ENCODE assay signal across 7 cellular contexts in genomic region chr7:128869138-128869943, GRCh38. TPM values are rescaled to one million over a fixed set of nuclear protein-coding genes. Genes with fewer than 3 reads are reported as not detected.
DNase-seq lines count a peak whose midpoint lies in the region; ATAC-seq and TF ChIP-seq lines count a peak whose summit lies in the region.

No MANE protein-coding gene starts in this region.

- H3K4me3 ChIP-seq in OCI-LY1 (ENCODE audit: low read depth, low read length, poor library complexity, severe bottlenecking): peak overlapping the region; percentile 55
- H3K4me3 ChIP-seq in prostate gland: peak overlapping the region; percentile 46

- H3K4me1 ChIP-seq in OCI-LY1 (ENCODE audit: insufficient read depth, low read length, severe bottlenecking): peaks cover 15% of the 10 kb centered on the region
- H3K4me1 ChIP-seq in prostate gland (replicated peaks): peaks cover 3% of the 10 kb centered on the region

- H3K9me3 ChIP-seq in OCI-LY1 (ENCODE audit: low read length) (no peaks in the 10 kb centered on the region), prostate gland (no peaks in the 10 kb centered on the region)

- peak overlapping the region; percentile 62 for H3K4me2 ChIP-seq in OCI-LY1 (ENCODE audit: low read length)

- in situ Hi-C loops in GM13976 (cut with MboI; ENCODE audit: low sequenced_read_pairs, unreplicated experiment): no loop called here

- H3K27me3 ChIP-seq in OCI-LY1 (ENCODE audit: insufficient read depth, low read length): peaks cover 5% of the 10 kb centered on the region; the same call in 1 of the 2 replicates
- no peaks in the 10 kb centered on the region for H3K27me3 ChIP-seq in prostate gland (replicated peaks; ENCODE audit: insufficient read depth)

- peaks cover 6 to 7% of the 10 kb centered on the region in 2 donors for H3K36me3 Mint-ChIP-seq in activated naive CD4-positive, alpha-beta T cell treated with anti-CD3 and anti-CD28 coated beads, Interleukin-2, amount 50 U/mL, for 72 hours

- H2AFZ ChIP-seq in OCI-LY1 (ENCODE audit: low read length): no peak overlapping the region

- no peak overlapping the region for H3K27ac Mint-ChIP-seq in activated naive CD4-positive, alpha-beta T cell treated with anti-CD3 and anti-CD28 coated beads, Interleukin-2, amount 50 U/mL, for 72 hours

- H3K27ac ChIP-seq in OCI-LY1 (ENCODE audit: low read depth, low read length, poor library complexity, severe bottlenecking) (no peak overlapping the region), prostate gland (peak overlapping the region in 1 of 2 donors; percentile 14)

- 0% methylated on average over 44 of the region's 86 CpGs for WGBS in prostate gland

- H3K79me2 ChIP-seq in OCI-LY1 (ENCODE audit: insufficient read depth, low read length): no peaks in the 10 kb centered on the region

- H3K36me3 ChIP-seq in OCI-LY1 (ENCODE audit: insufficient read depth, low read length) (peaks cover 25% of the 10 kb centered on the region), prostate gland (no peaks in the 10 kb centered on the region)

- H3F3A ChIP-seq in OCI-LY1 (ENCODE audit: insufficient read depth, low read length): no peaks in the 10 kb centered on the region

- no peaks in the 10 kb centered on the region for H3K9me2 ChIP-seq in OCI-LY1 (ENCODE audit: low read depth, low read length)

- no peak for TF ChIP-seq CTCF in GM13976 (IDR thresholded peaks at IDR 0.05; ENCODE audit: borderline replicate concordance, control extremely low read depth, extremely low read depth, insufficient read depth, missing control alignments)
- TF ChIP-seq CTCF in OCI-LY1 (IDR thresholded peaks at IDR 0.05; ENCODE audit: low read length): no peak
- TF ChIP-seq CTCF in prostate gland (IDR thresholded peaks at IDR 0.05): peak in 1 of 4 experiments; percentile 34

- DNase-seq in GM13976 (ENCODE audit: low spot score) (peak; percentile 81), left cardiac atrium (peak; percentile 70), prostate gland (ENCODE audit: low spot score) (peak; percentile 43)
- peak in 1 of 2 donors; percentile 52 for DNase-seq in activated naive CD4-positive, alpha-beta T cell treated with anti-CD3 and anti-CD28 coated beads, Interleukin-2, amount 50 U/mL, for 72 hours (ENCODE audit: low spot score in 2 of 2)

- no peak for TF ChIP-seq POLR2A in prostate gland (IDR thresholded peaks at IDR 0.05)

- H3K9ac ChIP-seq in OCI-LY1 (ENCODE audit: low read length): peak overlapping the region; percentile 12; the same call in 1 of the 2 replicates

- H3K9me3 Mint-ChIP-seq in activated naive CD4-positive, alpha-beta T cell treated with anti-CD3 and anti-CD28 coated beads, Interleukin-2, amount 50 U/mL, for 72 hours: no peaks in the 10 kb centered on the region

- H4K20me1 ChIP-seq in OCI-LY1 (ENCODE audit: insufficient read depth, low read length): no peaks in the 10 kb centered on the region

- intact Hi-C loops in left cardiac atrium (cut with DNase I) (no loop called here), prostate gland (cut with DNase I) (loop anchor here (5.0 kb wide), 1 partner anchor 262 kb away; no protein-coding TSS in a partner anchor)

- ATAC-seq in HG02759 (IDR thresholded peaks at IDR 0.05; ENCODE audit: unreplicated experiment) (peak; percentile 85), left cardiac atrium (peak; percentile 76 to 86), GM18873 (IDR thresholded peaks at IDR 0.05; ENCODE audit: low FRiP score, unreplicated experiment) (no peak)
- ATAC-seq in activated naive CD4-positive, alpha-beta T cell treated with anti-CD3 and anti-CD28 coated beads, Interleukin-2, amount 50 U/mL, for 72 hours: peak; percentile 85 to 89

RNA-seq across cellular contexts. Expression of gene ATP6V1F, which starts 6.7 kb away (rescaled TPM):
- total RNA-seq in activated naive CD4-positive, alpha-beta T cell treated with anti-CD3 and anti-CD28 coated beads, Interleukin-2, amount 50 U/mL, for 72 hours: 100 to 1,000 TPM; 104 to 113 TPM
- total RNA-seq in left cardiac atrium (100 to 1,000 TPM; 117 to 119 TPM), prostate gland (100 to 1,000 TPM; 116 to 118 TPM)

RNA-seq across cellular contexts. Expression of gene FLNC, which starts 39.1 kb away (rescaled TPM):
- total RNA-seq in activated naive CD4-positive, alpha-beta T cell treated with anti-CD3 and anti-CD28 coated beads, Interleukin-2, amount 50 U/mL, for 72 hours: under 1 TPM; 0.02 to 0.14 TPM
- total RNA-seq in left cardiac atrium: 100 to 1,000 TPM; 226 to 257 TPM
- total RNA-seq in prostate gland: 100 to 1,000 TPM; 104 to 150 TPM

RNA-seq across cellular contexts. Expression of gene KCP, which starts 41.2 kb away (rescaled TPM):
- under 1 TPM; 0.16 TPM for total RNA-seq in activated naive CD4-positive, alpha-beta T cell treated with anti-CD3 and anti-CD28 coated beads, Interleukin-2, amount 50 U/mL, for 72 hours
- total RNA-seq in left cardiac atrium (under 1 TPM; 0.31 to 0.50 TPM), prostate gland (under 1 TPM in 1 of 2 donors, not detected in 1; 0.45 TPM)

Comparison
In these comparisons a context has a peak if more than half of its experiments do, and no peak if none do; other contexts are left out.
1. RNA of gene FLNC, which starts 39.1 kb away (total RNA-seq): 226 to 257 TPM in left cardiac atrium and 104 to 150 TPM in prostate gland; 0.02 to 0.14 TPM in activated naive CD4-positive, alpha-beta T cell treated with anti-CD3 and anti-CD28 coated beads, Interleukin-2, amount 50 U/mL, for 72 hours; every median in the first group is over 10 times any median in the second.